In the genomic region with DNA sequence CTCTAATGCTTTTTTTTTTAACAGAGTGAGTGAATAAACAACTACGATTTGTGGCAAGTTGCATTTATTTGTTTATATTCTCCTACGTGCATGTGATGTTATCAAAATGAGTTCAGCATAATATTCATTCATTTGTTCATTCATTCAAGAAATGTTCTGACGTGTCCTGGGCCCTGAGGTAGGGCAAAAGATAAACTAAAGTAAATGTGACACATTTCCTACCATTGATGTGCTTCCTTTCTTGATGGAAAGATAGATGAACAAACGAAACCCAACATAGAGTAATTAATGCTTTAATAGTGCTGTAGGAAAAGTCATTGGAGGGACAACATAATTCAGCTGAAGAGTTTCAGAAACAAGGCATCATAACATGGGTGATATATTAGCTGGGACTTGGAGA, we compare ENCODE assay signal across 22 cellular contexts.
"Had no signal": no experiment of that assay in that cellular context is flagged by ENCODE, and none has a peak within 500 bp of the region (broad histone marks: within the 10 kb centered on the region; RNA-seq: fewer than 3 reads in every experiment).

No MANE protein-coding gene starts in this region.

- FAIRE-seq: pancreas had no signal

- H3K4me3 ChIP-seq: hepatocyte, left ventricle myocardium inferior, lung, pancreas, prostate gland, skin epidermis, spleen, tibial nerve, upper lobe of left lung, vagina had no signal

- H3K9me3 ChIP-seq: pancreas, prostate gland, vagina had no signal

- H3K4me1 ChIP-seq: left ventricle myocardium inferior, prostate gland, spleen, tibial nerve, upper lobe of left lung had no signal

- DNase-seq: islet precursor cell; left ventricle myocardium inferior; mesenchymal stem cell; naive thymus-derived CD8-positive, alpha-beta T cell; nucleus accumbens; pancreas; posterior cingulate gyrus; retina; right cardiac atrium; spleen; stimulated activated CD4-positive, alpha-beta T cell treated with anti-CD3 and anti-CD28 coated beads, Interleukin-4, amount 100 ng/mL, for 4 hours; stimulated activated CD8-positive, alpha-beta memory T cell treated with anti-CD3 and anti-CD28 coated beads, Interleukin-4, amount 100 ng/mL, for 48 hours; stimulated activated naive CD4-positive, alpha-beta T cell treated with Interleukin-2 at 50 U/mL for 16 hours; stimulated activated naive CD8-positive, alpha-beta T cell treated with anti-CD3 and anti-CD28 coated beads, Interleukin-15, amount 100 ng/mL, for 72 hours; substantia nigra; upper lobe of left lung had no signal

- H3K36me3 ChIP-seq: left ventricle myocardium inferior, pancreas, prostate gland, spleen, tibial nerve, upper lobe of left lung, vagina had no signal

- H3K27me3 ChIP-seq: hepatocyte, pancreas, spleen, tibial nerve, upper lobe of left lung, vagina had no signal
